In the genomic region with DNA sequence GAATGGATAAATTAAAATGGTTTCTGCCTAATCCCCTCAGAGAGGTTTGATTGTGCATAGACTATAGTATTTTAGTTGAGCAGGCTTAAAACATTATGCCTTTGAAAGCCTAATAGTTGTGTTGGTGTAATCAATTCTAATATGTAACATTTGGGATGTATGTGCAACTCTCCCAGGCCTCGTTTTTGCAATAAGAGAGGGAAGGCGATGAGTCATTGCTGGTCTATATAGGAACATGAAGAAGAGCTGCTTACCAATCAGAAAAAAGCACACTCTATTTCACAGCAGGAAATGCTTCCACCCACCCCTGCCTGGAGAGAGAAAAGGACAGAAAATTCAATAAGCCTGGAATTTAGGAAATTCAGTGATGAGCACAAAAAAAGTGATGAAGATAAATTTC, we compare ENCODE assay signal across 18 cellular contexts.
DNase-seq lines count a peak whose midpoint lies in the region; ATAC-seq and TF ChIP-seq lines count a peak whose summit lies in the region.
"Had no signal": no experiment of that assay in that cellular context is flagged by ENCODE, and none has a peak within 500 bp of the region (broad histone marks: within the 10 kb centered on the region; RNA-seq: fewer than 3 reads in every experiment).

No MANE protein-coding gene starts in this region.

- H3K27me3 Mint-ChIP-seq in GM23338 (ENCODE audit: insufficient read depth, low read depth, poor library complexity) (no peaks in the 10 kb centered on the region), neural progenitor cell (ENCODE audit: insufficient read depth, low read depth) (no peaks in the 10 kb centered on the region)
- H3K27me3 Mint-ChIP-seq in activated T-helper 17 cell treated with anti-CD3 and anti-CD28 coated beads, Interleukin-2, amount 50 U/mL, for 72 hours, result no peaks in the 10 kb centered on the region

- H4K20me1 ChIP-seq in GM23338 (replicated peaks; ENCODE audit: insufficient read depth) (no peaks in the 10 kb centered on the region), neural progenitor cell (ENCODE audit: low read depth) (no peaks in the 10 kb centered on the region)

- H3F3A ChIP-seq in GM23338 (replicated peaks; ENCODE audit: low read depth) (no peaks in the 10 kb centered on the region), neural progenitor cell (ENCODE audit: low read depth) (no peaks in the 10 kb centered on the region)

- no peak for DNase-seq in GM23338 (ENCODE audit: low spot score)
- peak; percentile 7 for DNase-seq in NB4 (ENCODE audit: low read depth)
- DNase-seq in epithelial cell of esophagus (ENCODE audit: low read depth), result peak; percentile 50
- no peak for DNase-seq in neural progenitor cell (ENCODE audit: low spot score)
- no peak for DNase-seq in activated CD8-positive, alpha-beta memory T cell treated with anti-CD3 and anti-CD28 coated beads, Interleukin-2, amount 50 U/mL, for 48 hours
- DNase-seq: ACHN, C1 segment of cervical spinal cord, DMS79 treated with DMSO at 0.1 percent for 48 hours, NCI-H1694 treated with DMSO at 0.1 percent for 48 hours, NCI-H345, NCI-H524 treated with DMSO at 0.1 percent for 48 hours, PC-3, RPMI8226, SHP77 treated with DMSO at 0.1 percent for 48 hours had no signal

- H3K4me3 ChIP-seq in GM23338 (no peak overlapping the region), NB4 (ENCODE audit: low read depth, low read length) (no peak overlapping the region), epithelial cell of esophagus (ENCODE audit: low read length) (no peak overlapping the region), neural progenitor cell (no peak overlapping the region)
- H3K4me3 ChIP-seq: HAP-1 had no signal

- H3K79me2 ChIP-seq in GM23338 (replicated peaks; ENCODE audit: insufficient read depth), result no peaks in the 10 kb centered on the region
- no peaks in the 10 kb centered on the region for H3K79me2 ChIP-seq in neural progenitor cell (ENCODE audit: low read depth)

- H3K9me3 Mint-ChIP-seq in GM23338, result no peaks in the 10 kb centered on the region
- no peaks in the 10 kb centered on the region for H3K9me3 Mint-ChIP-seq in neural progenitor cell
- peaks cover 8% of the 10 kb centered on the region for H3K9me3 Mint-ChIP-seq in activated T-helper 17 cell treated with anti-CD3 and anti-CD28 coated beads, Interleukin-2, amount 50 U/mL, for 72 hours

- no peak overlapping the region for H3K4me2 ChIP-seq in GM23338
- no peak overlapping the region for H3K4me2 ChIP-seq in neural progenitor cell

- H3K27me3 ChIP-seq in GM23338 (ENCODE audit: insufficient read depth), result no peaks in the 10 kb centered on the region
- H3K27me3 ChIP-seq in neural progenitor cell, result no peaks in the 10 kb centered on the region

- no peak for TF ChIP-seq POLR2A in NB4 (IDR thresholded peaks at IDR 0.05; ENCODE audit: extremely low read depth, insufficient read length)

- H3K4me1 Mint-ChIP-seq in GM23338 (peaks cover 5% of the 10 kb centered on the region; the same call in 1 of the 3 replicates), neural progenitor cell (peaks cover 6% of the 10 kb centered on the region)
- H3K4me1 Mint-ChIP-seq in activated T-helper 17 cell treated with anti-CD3 and anti-CD28 coated beads, Interleukin-2, amount 50 U/mL, for 72 hours, result no peaks in the 10 kb centered on the region

- H3K36me3 Mint-ChIP-seq in GM23338 (ENCODE audit: low read depth) (no peaks in the 10 kb centered on the region), neural progenitor cell (no peaks in the 10 kb centered on the region)
- no peaks in the 10 kb centered on the region for H3K36me3 Mint-ChIP-seq in activated T-helper 17 cell treated with anti-CD3 and anti-CD28 coated beads, Interleukin-2, amount 50 U/mL, for 72 hours (ENCODE audit: low read depth)

- no peaks in the 10 kb centered on the region for H3K9me2 ChIP-seq in GM23338 (ENCODE audit: insufficient read depth)

- H3K4me1 ChIP-seq in GM23338 (ENCODE audit: insufficient read depth), result no peaks in the 10 kb centered on the region
- no peaks in the 10 kb centered on the region for H3K4me1 ChIP-seq in neural progenitor cell

- H2AFZ ChIP-seq in GM23338 (no peak overlapping the region), neural progenitor cell (replicated peaks) (peak overlapping the region; percentile 1)

- H3K9me3 ChIP-seq in neural progenitor cell (ENCODE audit: low read depth), result no peaks in the 10 kb centered on the region
- H3K9me3 ChIP-seq: HAP-1 had no signal

- H3K27ac Mint-ChIP-seq in GM23338 (peak overlapping the region; percentile 59; the same call in 1 of the 2 replicates), neural progenitor cell (no peak overlapping the region)
- no peak overlapping the region for H3K27ac Mint-ChIP-seq in activated T-helper 17 cell treated with anti-CD3 and anti-CD28 coated beads, Interleukin-2, amount 50 U/mL, for 72 hours

- H3K36me3 ChIP-seq in GM23338 (ENCODE audit: insufficient read depth) (no peaks in the 10 kb centered on the region), neural progenitor cell (no peaks in the 10 kb centered on the region)
- H3K36me3 ChIP-seq: HAP-1 had no signal

- H3K9ac ChIP-seq in neural progenitor cell, result no peak overlapping the region

- ATAC-seq in GM23338 (no peak), HG03354 (IDR thresholded peaks at IDR 0.05; ENCODE audit: poor library complexity, severe bottlenecking, unreplicated experiment) (no peak)
- ATAC-seq in activated T-helper 17 cell treated with anti-CD3 and anti-CD28 coated beads, Interleukin-2, amount 50 U/mL, for 72 hours (replicated peaks), result no peak
- ATAC-seq: PC-3, SK-N-SH treated with all-trans-retinoic acid at 6 μM for 48 hours had no signal

- H3K27ac ChIP-seq in GM23338 (ENCODE audit: low read depth) (no peak overlapping the region), neural progenitor cell (no peak overlapping the region)

- no peak for TF ChIP-seq CTCF in GM23338 (conservative IDR thresholded peaks at IDR 0.05; ENCODE audit: low read depth in 2 of 2)
- no peak for TF ChIP-seq CTCF in NB4 (IDR thresholded peaks at IDR 0.05; ENCODE audit: low read depth, low read length)
- no peak for TF ChIP-seq CTCF in epithelial cell of esophagus (IDR thresholded peaks at IDR 0.05; ENCODE audit: insufficient read depth, low read depth, low read length, missing control alignments)
- no peak for TF ChIP-seq CTCF in neural progenitor cell (IDR thresholded peaks at IDR 0.05)

- H3K4me3 Mint-ChIP-seq in GM23338 (no peak overlapping the region), neural progenitor cell (no peak overlapping the region)
- H3K4me3 Mint-ChIP-seq in activated T-helper 17 cell treated with anti-CD3 and anti-CD28 coated beads, Interleukin-2, amount 50 U/mL, for 72 hours, result no peak overlapping the region

TF ChIP-seq in GM23338, 12 proteins besides CTCF, POLR2A, EP300 and RAD21 (continues in another document):
- TF ChIP-seq CREB1 (CRISPR knock-in tag; IDR thresholded peaks at IDR 0.05; ENCODE audit: low read depth), result no peak
- no peak for TF ChIP-seq EZH2 (IDR thresholded peaks at IDR 0.05; ENCODE audit: low read depth, unreplicated experiment)
- TF ChIP-seq, protein P1, sequence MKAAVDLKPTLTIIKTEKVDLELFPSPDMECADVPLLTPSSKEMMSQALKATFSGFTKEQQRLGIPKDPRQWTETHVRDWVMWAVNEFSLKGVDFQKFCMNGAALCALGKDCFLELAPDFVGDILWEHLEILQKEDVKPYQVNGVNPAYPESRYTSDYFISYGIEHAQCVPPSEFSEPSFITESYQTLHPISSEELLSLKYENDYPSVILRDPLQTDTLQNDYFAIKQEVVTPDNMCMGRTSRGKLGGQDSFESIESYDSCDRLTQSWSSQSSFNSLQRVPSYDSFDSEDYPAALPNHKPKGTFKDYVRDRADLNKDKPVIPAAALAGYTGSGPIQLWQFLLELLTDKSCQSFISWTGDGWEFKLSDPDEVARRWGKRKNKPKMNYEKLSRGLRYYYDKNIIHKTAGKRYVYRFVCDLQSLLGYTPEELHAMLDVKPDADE (IDR thresholded peaks at IDR 0.05), result no peak
- no peak for TF ChIP-seq POLR2AphosphoS5 (IDR thresholded peaks at IDR 0.05; ENCODE audit: low read depth)
- TF ChIP-seq JUNB (IDR thresholded peaks at IDR 0.05; ENCODE audit: unreplicated experiment), result no peak

Comparison
In these comparisons a context has a peak if more than half of its experiments do, and no peak if none do; other contexts are left out.
1. DNase-seq: peak in NB4 (single experiment) and epithelial cell of esophagus (single experiment); none in GM23338 (single experiment), neural progenitor cell (single experiment) and activated CD8-positive, alpha-beta memory T cell treated with anti-CD3 and anti-CD28 coated beads, Interleukin-2, amount 50 U/mL, for 48 hours (single experiment).